7 cellular contexts compared by ENCODE assay signal in genomic region chr4:99117122-99117841, GRCh38. TPM values are rescaled to one million over a fixed set of nuclear protein-coding genes. Genes with fewer than 3 reads are reported as not detected.
"Had no signal": no experiment of that assay in that cellular context is flagged by ENCODE, and none has a peak within 500 bp of the region (broad histone marks: within the 10 kb centered on the region; RNA-seq: fewer than 3 reads in every experiment).

No MANE protein-coding gene starts in this region.

RNA-seq across cellular contexts. Expression of gene ADH4, which starts 26.8 kb away (rescaled TPM):
- total RNA-seq: LHCN-M2, M059J, NCI-H460, OCI-LY7, Right ventricle myocardium superior, SJSA1 had no signal
- polyA plus RNA-seq: SK-N-SH had no signal
